Comparison of ENCODE assay signal across 12 cellular contexts in genomic region chr17:75694536-75694935, GRCh38. TPM values are rescaled to one million over a fixed set of nuclear protein-coding genes. Genes with fewer than 3 reads are reported as not detected.
DNase-seq lines count a peak whose midpoint lies in the region; TF ChIP-seq lines count a peak whose summit lies in the region.
"Had no signal": no experiment of that assay in that cellular context is flagged by ENCODE, and none has a peak within 500 bp of the region (broad histone marks: within the 10 kb centered on the region; RNA-seq: fewer than 3 reads in every experiment).

No MANE protein-coding gene starts in this region.

- TF ChIP-seq POLR2A in suprapubic skin (IDR thresholded peaks at IDR 0.05): no peak

- TF ChIP-seq CTCF in RWPE1 (conservative IDR thresholded peaks at IDR 0.05; ENCODE audit: low read depth): no peak
- no peak for TF ChIP-seq CTCF in coronary artery (IDR thresholded peaks at IDR 0.05)
- no peak for TF ChIP-seq CTCF in suprapubic skin (IDR thresholded peaks at IDR 0.05)

- H3K9me3 ChIP-seq in mucosa of rectum (ENCODE audit: control insufficient read depth in 2 of 2, low read length in 2 of 2): no peaks in the 10 kb centered on the region
- H3K9me3 ChIP-seq in suprapubic skin: no peaks in the 10 kb centered on the region
- H3K9me3 ChIP-seq: Caco-2 had no signal

- no peak overlapping the region for H3K4me3 ChIP-seq in coronary artery
- H3K4me3 ChIP-seq in mucosa of rectum (ENCODE audit: low read length in 2 of 2): no peak overlapping the region
- H3K4me3 ChIP-seq in suprapubic skin: no peak overlapping the region
- H3K4me3 ChIP-seq: GM12878 had no signal

- WGBS in suprapubic skin: 47% methylated on average over 9 of the region's 14 CpGs

- CTCF ChIA-PET in RWPE1 (lab: Yijun Ruan, JAX): interaction anchor here (0.6 to 0.9 kb wide), 2 partner anchors 53 to 61 kb away, joined by 3 to 4 read pairs; no protein-coding TSS in a partner anchor

- H3K36me3 ChIP-seq in mucosa of rectum (ENCODE audit: control insufficient read depth in 2 of 2, insufficient read depth in 2 of 2, low read length in 2 of 2) (peaks cover 20 to 51% of the 10 kb centered on the region in 2 donors), suprapubic skin (no peaks in the 10 kb centered on the region)

- TF ChIP-seq EP300 in suprapubic skin (IDR thresholded peaks at IDR 0.05): no peak

- POLR2A ChIA-PET in RWPE1 (lab: Yijun Ruan, JAX; ENCODE audit: low non-redundant PET): interaction anchor here (2.3 kb wide), 1 partner anchor 27 kb away, joined by 12 read pairs; the partner anchor contains the start of gene ITGB4

- DNase-seq in RWPE1 (ENCODE audit: low spot score): no peak
- no peak for DNase-seq in coronary artery (ENCODE audit: low spot score)
- DNase-seq in suprapubic skin (ENCODE audit: low spot score in 2 of 2): no peak
- DNase-seq in activated CD8-positive, alpha-beta memory T cell treated with anti-CD3 and anti-CD28 coated beads for 24 hours: no peak
- DNase-seq in DMS79 treated with DMSO at 0.1 percent for 48 hours (lab: John Stamatoyannopoulos, UW): no peak
- DNase-seq in activated gamma-delta T cell treated with Interleukin-2 at 50 U/mL for 16 hours: no peak
- no peak for DNase-seq in stimulated activated CD4-positive, alpha-beta T cell treated with anti-CD3 and anti-CD28 coated beads, Interleukin-15, amount 100 ng/mL, for 24 hours
- DNase-seq: activated CD8-positive, alpha-beta memory T cell treated with anti-CD3 and anti-CD28 coated beads, Interleukin-2, amount 50 U/mL, for 48 hours; Caco-2; stimulated activated CD4-positive, alpha-beta T cell treated with anti-CD3 and anti-CD28 coated beads, Interleukin-12 subunit alpha, Interleukin-12 subunit beta, amount 100 ng/mL, for 4 hours had no signal

- peak overlapping the region; percentile 100 for H3K27ac ChIP-seq in RWPE1
- H3K27ac ChIP-seq in coronary artery: peak overlapping the region; percentile 92
- peak overlapping the region; percentile 34 to 93 for H3K27ac ChIP-seq in mucosa of rectum (ENCODE audit: low read depth in 2 of 2, low read length in 2 of 2)
- peak overlapping the region; percentile 97 for H3K27ac ChIP-seq in suprapubic skin

- H3K9ac ChIP-seq in mucosa of rectum (ENCODE audit: low read depth in 1 of 2, low read length in 2 of 2): no peak overlapping the region

- H3K4me1 ChIP-seq in mucosa of rectum (ENCODE audit: control insufficient read depth in 2 of 2, insufficient read depth in 2 of 2, low read length in 2 of 2): peaks cover 38 to 52% of the 10 kb centered on the region in 2 donors
- peaks cover 100% of the 10 kb centered on the region for H3K4me1 ChIP-seq in suprapubic skin

- H3K27me3 ChIP-seq in mucosa of rectum (ENCODE audit: control insufficient read depth in 2 of 2, insufficient read depth in 2 of 2, low read length in 2 of 2): no peaks in the 10 kb centered on the region
- no peaks in the 10 kb centered on the region for H3K27me3 ChIP-seq in suprapubic skin

RNA-seq across cellular contexts. Expression of gene ITGB4, which starts 26.7 kb away (rescaled TPM):
- total RNA-seq in suprapubic skin: 100 to 1,000 TPM; 382 to 583 (median 474) TPM

RNA-seq across cellular contexts. Expression of gene SAP30BP, which starts 27.4 kb away (rescaled TPM):
- 100 to 1,000 TPM in 1 of 4 donors, 10 to 100 TPM in 3; 67.0 to 104 (median 86.3) TPM for total RNA-seq in suprapubic skin

RNA-seq across cellular contexts. Expression of gene RECQL5, which starts 27.6 kb away (rescaled TPM):
- 100 to 1,000 TPM in 1 of 4 donors, 10 to 100 TPM in 3; 35.3 to 129 (median 63.6) TPM for total RNA-seq in suprapubic skin
